1 cellular context compared by ENCODE assay signal in the genomic region with DNA sequence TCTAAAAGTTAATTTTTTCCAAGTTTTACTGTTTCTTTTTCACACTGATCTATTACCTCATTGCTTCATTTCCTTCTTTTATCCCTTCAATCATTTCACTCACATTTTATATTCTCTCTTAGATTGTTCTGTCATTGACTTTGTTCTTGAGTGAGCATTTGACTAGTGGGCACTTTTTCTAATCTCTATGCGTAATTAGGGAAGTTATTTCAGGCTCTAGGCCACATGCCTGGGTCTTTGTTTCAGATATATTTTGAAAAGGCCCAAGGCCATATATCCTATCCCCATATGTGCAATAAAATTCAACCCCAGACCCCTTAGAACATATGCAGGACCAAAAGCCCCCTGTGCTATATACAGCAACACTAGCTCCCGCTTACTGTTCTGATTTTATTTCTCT.
TF ChIP-seq lines count a peak whose summit lies in the region.

No MANE protein-coding gene starts in this region.

TF ChIP-seq in GM12878, 131 proteins besides CTCF, POLR2A, EP300 and RAD21 (continued from another document):
- TF ChIP-seq, protein P1, sequence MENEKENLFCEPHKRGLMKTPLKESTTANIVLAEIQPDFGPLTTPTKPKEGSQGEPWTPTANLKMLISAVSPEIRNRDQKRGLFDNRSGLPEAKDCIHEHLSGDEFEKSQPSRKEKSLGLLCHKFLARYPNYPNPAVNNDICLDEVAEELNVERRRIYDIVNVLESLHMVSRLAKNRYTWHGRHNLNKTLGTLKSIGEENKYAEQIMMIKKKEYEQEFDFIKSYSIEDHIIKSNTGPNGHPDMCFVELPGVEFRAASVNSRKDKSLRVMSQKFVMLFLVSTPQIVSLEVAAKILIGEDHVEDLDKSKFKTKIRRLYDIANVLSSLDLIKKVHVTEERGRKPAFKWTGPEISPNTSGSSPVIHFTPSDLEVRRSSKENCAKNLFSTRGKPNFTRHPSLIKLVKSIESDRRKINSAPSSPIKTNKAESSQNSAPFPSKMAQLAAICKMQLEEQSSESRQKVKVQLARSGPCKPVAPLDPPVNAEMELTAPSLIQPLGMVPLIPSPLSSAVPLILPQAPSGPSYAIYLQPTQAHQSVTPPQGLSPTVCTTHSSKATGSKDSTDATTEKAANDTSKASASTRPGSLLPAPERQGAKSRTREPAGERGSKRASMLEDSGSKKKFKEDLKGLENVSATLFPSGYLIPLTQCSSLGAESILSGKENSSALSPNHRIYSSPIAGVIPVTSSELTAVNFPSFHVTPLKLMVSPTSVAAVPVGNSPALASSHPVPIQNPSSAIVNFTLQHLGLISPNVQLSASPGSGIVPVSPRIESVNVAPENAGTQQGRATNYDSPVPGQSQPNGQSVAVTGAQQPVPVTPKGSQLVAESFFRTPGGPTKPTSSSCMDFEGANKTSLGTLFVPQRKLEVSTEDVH (IDR thresholded peaks at IDR 0.05; ENCODE audit: low read depth, partially characterized antibody), result no peak
- TF ChIP-seq RUNX3 (IDR thresholded peaks at IDR 0.05; ENCODE audit: low read length) (no peak), ZNF274 (IDR thresholded peaks at IDR 0.05; ENCODE audit: insufficient read depth, insufficient read length) (no peak), LARP7 (IDR thresholded peaks at IDR 0.05) (no peak), BACH1 (IDR thresholded peaks at IDR 0.05; ENCODE audit: borderline replicate concordance) (no peak), POU2F2 (IDR thresholded peaks at IDR 0.05; ENCODE audit: borderline replicate concordance, low read depth, low read length) (no peak), KAT2A (conservative IDR thresholded peaks at IDR 0.05; ENCODE audit: control insufficient read depth, low read depth, low read length) (no peak), JUND (IDR thresholded peaks at IDR 0.05; ENCODE audit: low read depth, low read length) (no peak)
- TF ChIP-seq, protein P2, sequence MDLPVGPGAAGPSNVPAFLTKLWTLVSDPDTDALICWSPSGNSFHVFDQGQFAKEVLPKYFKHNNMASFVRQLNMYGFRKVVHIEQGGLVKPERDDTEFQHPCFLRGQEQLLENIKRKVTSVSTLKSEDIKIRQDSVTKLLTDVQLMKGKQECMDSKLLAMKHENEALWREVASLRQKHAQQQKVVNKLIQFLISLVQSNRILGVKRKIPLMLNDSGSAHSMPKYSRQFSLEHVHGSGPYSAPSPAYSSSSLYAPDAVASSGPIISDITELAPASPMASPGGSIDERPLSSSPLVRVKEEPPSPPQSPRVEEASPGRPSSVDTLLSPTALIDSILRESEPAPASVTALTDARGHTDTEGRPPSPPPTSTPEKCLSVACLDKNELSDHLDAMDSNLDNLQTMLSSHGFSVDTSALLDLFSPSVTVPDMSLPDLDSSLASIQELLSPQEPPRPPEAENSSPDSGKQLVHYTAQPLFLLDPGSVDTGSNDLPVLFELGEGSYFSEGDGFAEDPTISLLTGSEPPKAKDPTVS (IDR thresholded peaks at IDR 0.05; ENCODE audit: low read depth, low read length), result no peak
